9 cellular contexts compared by ENCODE assay signal in genomic region chr19:6279620-6279930, GRCh38. TPM values are rescaled to one million over a fixed set of nuclear protein-coding genes. Genes with fewer than 3 reads are reported as not detected.
DNase-seq lines count a peak whose midpoint lies in the region; ATAC-seq and TF ChIP-seq lines count a peak whose summit lies in the region.
"Had no signal": no experiment of that assay in that cellular context is flagged by ENCODE, and none has a peak within 500 bp of the region (broad histone marks: within the 10 kb centered on the region; RNA-seq: fewer than 3 reads in every experiment).

No MANE protein-coding gene starts in this region.

- peak overlapping the region; percentile 45 to 84 for H3K27ac ChIP-seq in left lung
- peak overlapping the region; percentile 92 to 93 for H3K27ac ChIP-seq in uterus

- no peak for TF ChIP-seq POLR2A in uterus (IDR thresholded peaks at IDR 0.05)

- no peaks in the 10 kb centered on the region for H3K36me3 ChIP-seq in left lung
- no peaks in the 10 kb centered on the region for H3K36me3 ChIP-seq in uterus

- POLR2A ChIA-PET in activated B cell treated with CpG ODN at 0.5 μM for 24 hours (lab: Charles Lee), result no interaction called here

- in situ Hi-C loops in G401 (cut with HindIII; ENCODE audit: low sequenced_read_pairs), result no loop called here

- H3K4me1 ChIP-seq in left lung (peaks cover 30 to 49% of the 10 kb centered on the region in 2 donors), uterus (peaks cover 7 to 11% of the 10 kb centered on the region in 2 donors)

- peaks cover 35% of the 10 kb centered on the region for H3K4me1 Mint-ChIP-seq in activated B cell treated with CpG ODN at 0.5 μM for 24 hours

- H3K9me3 ChIP-seq in left lung, result no peaks in the 10 kb centered on the region
- no peaks in the 10 kb centered on the region for H3K9me3 ChIP-seq in uterus

- CTCF ChIA-PET in activated B cell treated with CpG ODN at 0.5 μM for 24 hours (lab: Charles Lee), result no interaction called here

- no peaks in the 10 kb centered on the region for H3K27me3 ChIP-seq in left lung
- H3K27me3 ChIP-seq in uterus, result no peaks in the 10 kb centered on the region

- no peak for DNase-seq in GM12864 (ENCODE audit: low read depth)
- DNase-seq in activated B cell treated with CpG ODN at 0.5 μM for 24 hours, result no peak
- no peak for DNase-seq in left lung
- no peak for DNase-seq in uterus
- DNase-seq in activated gamma-delta T cell (lab: John Stamatoyannopoulos, UW), result no peak
- no peak for DNase-seq in G401 (ENCODE audit: low spot score)

- no peak overlapping the region for H3K27ac Mint-ChIP-seq in activated B cell treated with CpG ODN at 0.5 μM for 24 hours

- ATAC-seq in HG02759 (IDR thresholded peaks at IDR 0.05; ENCODE audit: unreplicated experiment) (peak; percentile 39), activated B cell treated with CpG ODN at 0.5 μM for 24 hours (ENCODE audit: low read depth) (peak; percentile 42), left lung (peak; percentile 2), HG03159 (IDR thresholded peaks at IDR 0.05; ENCODE audit: unreplicated experiment) (no peak)

- H3K36me3 Mint-ChIP-seq in activated B cell treated with CpG ODN at 0.5 μM for 24 hours (ENCODE audit: low read depth), result peaks cover 20% of the 10 kb centered on the region

- no peak for TF ChIP-seq CTCF in GM12864 (IDR thresholded peaks at IDR 0.05; ENCODE audit: low read depth, low read length, missing control alignments)
- no peak for TF ChIP-seq CTCF in activated B cell treated with CpG ODN at 0.5 μM for 24 hours (IDR thresholded peaks at IDR 0.05)
- TF ChIP-seq CTCF in left lung (IDR thresholded peaks at IDR 0.05), result no peak
- no peak for TF ChIP-seq CTCF in uterus (IDR thresholded peaks at IDR 0.05)

- intact Hi-C loops in activated B cell treated with CpG ODN at 0.5 μM for 24 hours (cut with micrococcal nuclease), result loop anchor here (2.0 to 5.0 kb wide), 2 partner anchors 21 to 37 kb away; no protein-coding TSS in a partner anchor
- intact Hi-C loops in left lung (cut with DNase I), result no loop called here
- intact Hi-C loops in uterus (cut with DNase I; ENCODE audit: low total_unique reads), result no loop called here

- peak overlapping the region; percentile 71 for H3K4me3 Mint-ChIP-seq in activated B cell treated with CpG ODN at 0.5 μM for 24 hours

- H3K4me3 ChIP-seq in GM12864 (ENCODE audit: low read depth, low read length), result peak overlapping the region; percentile 96
- peak overlapping the region; percentile 50 to 88 for H3K4me3 ChIP-seq in left lung
- peak overlapping the region; percentile 67 to 97 for H3K4me3 ChIP-seq in uterus

- no peaks in the 10 kb centered on the region for H3K9me3 Mint-ChIP-seq in activated B cell treated with CpG ODN at 0.5 μM for 24 hours

- H3K27me3 Mint-ChIP-seq in activated B cell treated with CpG ODN at 0.5 μM for 24 hours, result no peaks in the 10 kb centered on the region

RNA-seq across cellular contexts. Expression of gene MLLT1, which starts 0.2 kb away (rescaled TPM):
- total RNA-seq in activated B cell treated with CpG ODN at 0.5 μM for 24 hours, result 39.0 and 41.3 TPM in 2 replicates
- 10 to 100 TPM; 69.3 to 71.3 TPM for total RNA-seq in left lung
- total RNA-seq in uterus, result 100 to 1,000 TPM in 1 of 4 donors, 10 to 100 TPM in 2, 1 to 10 TPM in 1; 5.9 to 103 (median 13.3) TPM
- total RNA-seq in G401 (2014; rRNA removed; shearing (Covaris generic)), result 5.6 and 7.5 TPM in 2 replicates

RNA-seq across cellular contexts. Expression of gene ACER1, which starts 53.8 kb away (rescaled TPM):
- total RNA-seq in activated B cell treated with CpG ODN at 0.5 μM for 24 hours, result not detected in 2 replicates
- not detected for total RNA-seq in left lung
- total RNA-seq in uterus, result under 1 TPM in 1 of 4 donors, not detected in 3; 0.61 TPM
- total RNA-seq in G401 (2014; rRNA removed; shearing (Covaris generic)), result not detected in 2 replicates
- total RNA-seq: SK-MEL-5 had no signal
